18 cellular contexts compared by ENCODE assay signal in genomic region chr2:109225170-109225775, GRCh38.
"Had no signal": no experiment of that assay in that cellular context is flagged by ENCODE, and none has a peak within 500 bp of the region (broad histone marks: within the 10 kb centered on the region; RNA-seq: fewer than 3 reads in every experiment).

No MANE protein-coding gene starts in this region.

- H3K36me3 ChIP-seq: brain microvascular endothelial cell, cardiac muscle cell had no signal

- H3K27ac ChIP-seq: brain microvascular endothelial cell, cardiac muscle cell had no signal

- H3K4me3 Mint-ChIP-seq: activated CD8-positive, alpha-beta T cell treated with anti-CD3 and anti-CD28 coated beads for 36 hours; activated naive CD4-positive, alpha-beta T cell treated with anti-CD3 and anti-CD28 coated beads for 36 hours; activated naive CD8-positive, alpha-beta T cell; activated T-cell treated with anti-CD3 and anti-CD28 coated beads, Interleukin-2, amount 50 U/mL, for 24 hours; activated T-helper 1 cell treated with anti-CD3 and anti-CD28 coated beads, Interleukin-12 subunit alpha, Interleukin-12 subunit beta, Interleukin-2, Interleukin-4 antibody, amounts not matched to agents 30 ng/mL and 10 ng/mL and 1 ng/mL, durations not matched to agents 14 hours and 24 hours and 36 hours; T-helper 1 cell treated with Interleukin-12 subunit alpha and Interleukin-12 subunit beta and Interleukin-4 antibody, amounts not matched to agents 30 μg/mL and 1 μg/mL, for 36 hours had no signal

- H3K4me3 ChIP-seq: cardiac muscle cell had no signal

- H3K9me3 Mint-ChIP-seq: activated CD8-positive, alpha-beta T cell treated with anti-CD3 and anti-CD28 coated beads for 36 hours; activated naive CD4-positive, alpha-beta T cell treated with anti-CD3 and anti-CD28 coated beads for 36 hours; activated T-cell treated with anti-CD3 and anti-CD28 coated beads, Interleukin-2, amount 50 U/mL, for 24 hours; activated T-helper 1 cell treated with anti-CD3 and anti-CD28 coated beads, Interleukin-12 subunit alpha, Interleukin-12 subunit beta, Interleukin-2, Interleukin-4 antibody, amounts not matched to agents 30 ng/mL and 10 ng/mL and 1 ng/mL, durations not matched to agents 14 hours and 24 hours and 36 hours; T-helper 1 cell treated with Interleukin-12 subunit alpha and Interleukin-12 subunit beta and Interleukin-4 antibody, amounts not matched to agents 30 μg/mL and 1 μg/mL, for 36 hours had no signal

- H3K27ac Mint-ChIP-seq: activated CD8-positive, alpha-beta T cell treated with anti-CD3 and anti-CD28 coated beads for 36 hours; activated naive CD4-positive, alpha-beta T cell treated with anti-CD3 and anti-CD28 coated beads for 36 hours; activated naive CD8-positive, alpha-beta T cell; activated T-cell treated with anti-CD3 and anti-CD28 coated beads, Interleukin-2, amount 50 U/mL, for 24 hours; activated T-helper 1 cell treated with anti-CD3 and anti-CD28 coated beads, Interleukin-12 subunit alpha, Interleukin-12 subunit beta, Interleukin-2, Interleukin-4 antibody, amounts not matched to agents 30 ng/mL and 10 ng/mL and 1 ng/mL, durations not matched to agents 14 hours and 24 hours and 36 hours; T-helper 1 cell treated with Interleukin-12 subunit alpha and Interleukin-12 subunit beta and Interleukin-4 antibody, amounts not matched to agents 30 μg/mL and 1 μg/mL, for 36 hours had no signal

- DNase-seq: activated CD4-positive, alpha-beta T cell treated with anti-CD3 and anti-CD28 coated beads for 4 hours; activated CD8-positive, alpha-beta T cell treated with anti-CD3 and anti-CD28 coated beads for 36 hours; activated gamma-delta T cell; activated naive CD4-positive, alpha-beta T cell treated with anti-CD3 and anti-CD28 coated beads for 36 hours; activated T-cell treated with anti-CD3 and anti-CD28 coated beads, Interleukin-2, amount 50 U/mL, for 24 hours; brain microvascular endothelial cell; cerebellar nuclear complex; MV-4-11; NCI-H1417 treated with DMSO at 0.1 percent for 48 hours; NCI-H1694 treated with DMSO at 0.1 percent for 48 hours; NCI-H2029 treated with DMSO at 0.1 percent for 48 hours; NCI-H524; PC-3; SHP77 treated with DMSO at 0.1 percent for 48 hours had no signal
